Comparison of ENCODE assay signal across 1 cellular context in the genomic region with DNA sequence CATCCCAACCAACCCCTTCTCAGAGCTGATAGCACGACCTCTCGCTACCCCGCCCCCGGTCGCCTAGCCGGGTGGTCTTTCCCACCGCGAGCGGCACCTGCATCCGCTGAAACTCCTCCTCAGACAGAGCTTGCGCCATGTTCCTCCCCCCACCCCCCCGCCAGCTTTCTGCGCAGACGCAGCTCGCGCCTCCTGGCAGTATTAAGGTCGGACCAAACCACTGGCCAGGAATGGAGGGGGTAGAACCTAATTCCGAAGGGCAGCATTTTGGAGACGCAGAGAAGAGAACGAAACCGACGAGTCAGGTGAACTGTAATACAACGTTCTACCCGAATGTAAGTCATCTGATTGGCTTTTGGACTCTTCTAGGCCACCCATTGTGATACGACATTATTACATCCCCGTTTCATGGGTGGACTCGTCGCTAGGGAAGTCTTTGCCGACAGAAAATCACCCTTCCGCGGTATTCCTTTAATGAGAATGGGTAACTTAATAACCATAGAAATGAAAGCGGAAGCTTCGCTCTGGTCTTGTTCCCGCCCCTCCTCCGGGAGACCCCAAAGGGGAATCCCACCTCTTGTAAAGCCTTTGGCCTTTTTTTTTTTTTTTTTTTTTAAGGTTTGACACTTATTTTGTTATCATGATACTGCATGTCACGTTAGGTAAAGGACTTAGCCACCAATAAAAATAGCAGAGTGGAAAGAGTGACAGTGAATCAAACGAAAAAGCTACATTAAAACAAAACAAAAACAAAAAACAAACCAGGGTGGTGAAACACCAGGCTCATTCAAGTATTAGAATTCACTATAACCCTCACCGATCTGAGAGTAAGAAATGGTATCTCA.
TF ChIP-seq lines count a peak whose summit lies in the region.

A gene with protein sequence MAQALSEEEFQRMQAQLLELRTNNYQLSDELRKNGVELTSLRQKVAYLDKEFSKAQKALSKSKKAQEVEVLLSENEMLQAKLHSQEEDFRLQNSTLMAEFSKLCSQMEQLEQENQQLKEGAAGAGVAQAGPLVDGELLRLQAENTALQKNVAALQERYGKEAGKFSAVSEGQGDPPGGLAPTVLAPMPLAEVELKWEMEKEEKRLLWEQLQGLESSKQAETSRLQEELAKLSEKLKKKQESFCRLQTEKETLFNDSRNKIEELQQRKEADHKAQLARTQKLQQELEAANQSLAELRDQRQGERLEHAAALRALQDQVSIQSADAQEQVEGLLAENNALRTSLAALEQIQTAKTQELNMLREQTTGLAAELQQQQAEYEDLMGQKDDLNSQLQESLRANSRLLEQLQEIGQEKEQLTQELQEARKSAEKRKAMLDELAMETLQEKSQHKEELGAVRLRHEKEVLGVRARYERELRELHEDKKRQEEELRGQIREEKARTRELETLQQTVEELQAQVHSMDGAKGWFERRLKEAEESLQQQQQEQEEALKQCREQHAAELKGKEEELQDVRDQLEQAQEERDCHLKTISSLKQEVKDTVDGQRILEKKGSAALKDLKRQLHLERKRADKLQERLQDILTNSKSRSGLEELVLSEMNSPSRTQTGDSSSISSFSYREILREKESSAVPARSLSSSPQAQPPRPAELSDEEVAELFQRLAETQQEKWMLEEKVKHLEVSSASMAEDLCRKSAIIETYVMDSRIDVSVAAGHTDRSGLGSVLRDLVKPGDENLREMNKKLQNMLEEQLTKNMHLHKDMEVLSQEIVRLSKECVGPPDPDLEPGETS (minus strand): TSS at position 174 of the 845 bp plus-strand sequence. CDS start 35 bp downstream, at position 139.

TF ChIP-seq in endothelial cell of umbilical vein, 7 proteins besides CTCF, POLR2A, EP300 and RAD21 (continued from another document):
- no peak for TF ChIP-seq GATA2 (IDR thresholded peaks at IDR 0.05; ENCODE audit: insufficient read depth, insufficient read length, low read depth, low read length)
- no peak for TF ChIP-seq MAX (IDR thresholded peaks at IDR 0.05; ENCODE audit: insufficient read depth, insufficient read length)
- TF ChIP-seq FOS (IDR thresholded peaks at IDR 0.05; ENCODE audit: borderline replicate concordance, insufficient read depth, low read length), result no peak
- no peak for TF ChIP-seq EZH2 (IDR thresholded peaks at IDR 0.05; ENCODE audit: borderline replicate concordance, low read depth, low read length, severe bottlenecking)
